In genomic region chr14:86973177-86973576, GRCh38 we compare ENCODE assay signal across 29 cellular contexts.
"Had no signal": no experiment of that assay in that cellular context is flagged by ENCODE, and none has a peak within 500 bp of the region (broad histone marks: within the 10 kb centered on the region; RNA-seq: fewer than 3 reads in every experiment).

No MANE protein-coding gene starts in this region.

- ATAC-seq: activated CD8-positive, alpha-beta memory T cell treated with anti-CD3 and anti-CD28 coated beads, Interleukin-2, amount 10 ng/mL, durations not matched to agents 7 days and 5 days; activated CD8-positive, alpha-beta T cell treated with anti-CD3 and anti-CD28 coated beads, Interleukin-2, amount 10 ng/mL, durations not matched to agents 7 days and 5 days; activated naive CD8-positive, alpha-beta T cell treated with anti-CD3 and anti-CD28 coated beads, Interleukin-2, amount 50 U/mL, for 24 hours; esophagus mucosa; heart left ventricle; WTC11 had no signal

- H3K27me3 ChIP-seq: adrenal gland, ascending aorta, breast epithelium, cardiac muscle cell, colonic mucosa, heart left ventricle had no signal

- H3K27ac ChIP-seq: adrenal gland, ascending aorta, breast epithelium, cardiac muscle cell, colonic mucosa, heart left ventricle, VCaP had no signal

- H3K4me1 ChIP-seq: adrenal gland, ascending aorta, breast epithelium, colonic mucosa, heart left ventricle had no signal

- H3K4me3 ChIP-seq: adrenal gland, ascending aorta, breast epithelium, cardiac muscle cell, colonic mucosa, heart left ventricle had no signal

- DNase-seq: activated CD4-positive, alpha-beta T cell treated with anti-CD3 and anti-CD28 coated beads for 1 hour; activated CD4-positive, alpha-beta T cell treated with anti-CD3 and anti-CD28 coated beads for 4 hours; activated CD4-positive, alpha-beta T cell treated with anti-CD3 and anti-CD28 coated beads, Interleukin-2, amount 50 U/mL, for 1 hour; activated CD4-positive, alpha-beta T cell treated with anti-CD3 and anti-CD28 coated beads, Interleukin-2, amount 50 U/mL, for 48 hours; activated CD8-positive, alpha-beta memory T cell treated with anti-CD3 and anti-CD28 coated beads, Interleukin-2, amount 10 ng/mL, durations not matched to agents 7 days and 5 days; activated CD8-positive, alpha-beta memory T cell treated with anti-CD3 and anti-CD28 coated beads, Interleukin-2, amount 50 U/mL, for 4 hours; activated CD8-positive, alpha-beta T cell treated with anti-CD3 and anti-CD28 coated beads, Interleukin-2, amount 10 ng/mL, durations not matched to agents 7 days and 5 days; activated effector memory CD4-positive, alpha-beta T cell treated with anti-CD3 and anti-CD28 coated beads, Interleukin-2, amount 50 U/mL, for 16 hours; activated naive CD4-positive, alpha-beta T cell treated with anti-CD3 and anti-CD28 coated beads for 36 hours; activated naive CD8-positive, alpha-beta T cell treated with anti-CD3 and anti-CD28 coated beads for 36 hours; activated naive CD8-positive, alpha-beta T cell treated with anti-CD3 and anti-CD28 coated beads, Interleukin-2, amount 50 U/mL, for 24 hours; activated T-cell treated with anti-CD3 and anti-CD28 coated beads, Interleukin-2, amount 50 U/mL, for 1 hour; activated T-cell treated with anti-CD3 and anti-CD28 coated beads, Interleukin-2, amount 50 U/mL, for 48 hours; adrenal gland; central memory CD4-positive, alpha-beta T cell; cerebellar nuclear complex; colonic mucosa; effector CD8-positive, alpha-beta T cell; endodermal cell; foreskin fibroblast; glutamatergic neuron; heart left ventricle; T-helper 2 cell had no signal

- H3K36me3 ChIP-seq: adrenal gland, ascending aorta, breast epithelium, cardiac muscle cell, colonic mucosa, heart left ventricle had no signal

- H3K9me3 ChIP-seq: adrenal gland, ascending aorta, colonic mucosa had no signal
